8 cellular contexts compared by ENCODE assay signal in genomic region chr10:33337335-33337854, GRCh38. TPM values are rescaled to one million over a fixed set of nuclear protein-coding genes. Genes with fewer than 3 reads are reported as not detected.
DNase-seq lines count a peak whose midpoint lies in the region; ATAC-seq and TF ChIP-seq lines count a peak whose summit lies in the region.

No MANE protein-coding gene starts in this region.

- DNase-seq in NCI-H1092 treated with DMSO at 0.1 percent for 48 hours (lab: John Stamatoyannopoulos, UW) (peak; percentile 51), NCI-H1092 (lab: John Stamatoyannopoulos, UW) (no peak), ascending aorta (ENCODE audit: low spot score in 2 of 2) (no peak), NCI-H1436 (lab: John Stamatoyannopoulos, UW) (no peak), cortex of kidney (lab: John Stamatoyannopoulos, UW) (no peak)

- H3K27me3 ChIP-seq in ascending aorta (no peaks in the 10 kb centered on the region), iPS-20b (ENCODE audit: insufficient read depth, low read length) (peaks cover 69% of the 10 kb centered on the region), subcutaneous abdominal adipose tissue (ENCODE audit: control insufficient read depth in 5 of 5, insufficient read depth in 4 of 5, low read length in 5 of 5) (no peaks in the 10 kb centered on the region)

- H3K9me3 ChIP-seq in ascending aorta (no peaks in the 10 kb centered on the region), iPS-20b (ENCODE audit: insufficient read depth, low read depth, low read length) (no peaks in the 10 kb centered on the region), subcutaneous abdominal adipose tissue (ENCODE audit: control insufficient read depth in 5 of 5, low read length in 5 of 5) (no peaks in the 10 kb centered on the region)

- H3K4me1 ChIP-seq in ascending aorta, result no peaks in the 10 kb centered on the region
- peaks cover 6% of the 10 kb centered on the region; the same call in 1 of the 2 replicates for H3K4me1 ChIP-seq in iPS-20b (ENCODE audit: insufficient read depth, low read length)
- H3K4me1 ChIP-seq in subcutaneous abdominal adipose tissue (ENCODE audit: control insufficient read depth in 5 of 5, insufficient read depth in 5 of 5, low read length in 5 of 5), result peaks cover 0 to 48% (median 32%) of the 10 kb centered on the region in 5 donors

- intact Hi-C loops in ascending aorta (cut with DNase I), result loop anchor here (5.0 to 10.0 kb wide), 5 partner anchors 170 to 1190 kb away; no protein-coding TSS in a partner anchor

- H3K9ac ChIP-seq in iPS-20b (ENCODE audit: low read depth, low read length) (no peak overlapping the region), subcutaneous abdominal adipose tissue (ENCODE audit: low read length in 5 of 5) (peak overlapping the region in 4 of 5 donors; percentile 61 to 82 (median 71))

- no peak for ATAC-seq in HG03378 (IDR thresholded peaks at IDR 0.05; ENCODE audit: unreplicated experiment)

- H3K36me3 ChIP-seq in ascending aorta (no peaks in the 10 kb centered on the region), iPS-20b (ENCODE audit: insufficient read depth, low read depth, low read length) (no peaks in the 10 kb centered on the region), subcutaneous abdominal adipose tissue (ENCODE audit: control insufficient read depth in 5 of 5, insufficient read depth in 5 of 5, low read length in 5 of 5) (no peaks in the 10 kb centered on the region)

- H3K4me3 ChIP-seq in ascending aorta, result peak overlapping the region; percentile 71 to 93
- peak overlapping the region; percentile 74 for H3K4me3 ChIP-seq in iPS-20b (ENCODE audit: low read length)
- H3K4me3 ChIP-seq in subcutaneous abdominal adipose tissue (ENCODE audit: low read depth in 1 of 5, low read length in 5 of 5), result peak overlapping the region; percentile 63 to 99 (median 96)

- peak in 2 of 3 experiments; percentile 11 to 16 for TF ChIP-seq CTCF in ascending aorta (IDR thresholded peaks at IDR 0.05)

- H3K27ac ChIP-seq in ascending aorta, result peak overlapping the region; percentile 95
- no peak overlapping the region for H3K27ac ChIP-seq in iPS-20b (ENCODE audit: low read length)
- H3K27ac ChIP-seq in subcutaneous abdominal adipose tissue (ENCODE audit: low read depth, low read length), result peak overlapping the region; percentile 97

RNA-seq across cellular contexts. Expression of gene NRP1, which starts 2.9 kb away (rescaled TPM):
- total RNA-seq in ascending aorta, result 122 TPM
